ENCODE assay signal across 20 cellular contexts in the genomic region with DNA sequence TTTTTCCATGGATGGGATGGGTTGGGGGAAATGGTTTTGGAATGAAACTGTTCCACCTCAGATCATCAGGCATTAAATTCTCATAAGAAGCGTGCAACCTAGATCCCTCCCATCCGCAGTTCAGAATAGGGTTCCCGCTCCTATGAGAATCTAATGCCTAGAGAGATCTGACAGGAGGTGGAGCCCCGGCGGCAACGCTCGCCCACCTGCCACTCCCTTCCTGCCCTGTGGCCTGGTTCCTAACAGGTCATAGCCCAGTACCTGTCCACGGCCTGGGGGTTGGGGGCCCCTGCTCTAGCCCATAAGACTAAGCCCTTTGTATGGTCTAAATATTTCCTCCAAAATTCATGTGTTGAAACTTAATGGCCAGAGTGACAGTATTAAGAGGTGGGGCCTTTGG.
DNase-seq lines count a peak whose midpoint lies in the region; ATAC-seq, FAIRE-seq and TF ChIP-seq lines count a peak whose summit lies in the region.
"Had no signal": no experiment of that assay in that cellular context is flagged by ENCODE, and none has a peak within 500 bp of the region (broad histone marks: within the 10 kb centered on the region; RNA-seq: fewer than 3 reads in every experiment).

No MANE protein-coding gene starts in this region.

- H4K8ac ChIP-seq in neuronal stem cell (ENCODE audit: low read depth, low read length), result no peak overlapping the region

- H3K9ac ChIP-seq in HepG2 (ENCODE audit: insufficient read depth, low read depth, low read length) (no peak overlapping the region), neuronal stem cell (ENCODE audit: low read depth, low read length, poor library complexity) (no peak overlapping the region)
- H3K9ac ChIP-seq: BLaER1 had no signal

- TF ChIP-seq RAD21 in HepG2 (CRISPR knock-in tag; IDR thresholded peaks at IDR 0.05), result no peak

- H2AFZ ChIP-seq in GM23338 (no peak overlapping the region), HepG2 (ENCODE audit: low read length) (no peak overlapping the region), neuronal stem cell (ENCODE audit: low read length) (peak overlapping the region; percentile 32)

- H4K91ac ChIP-seq in neuronal stem cell (ENCODE audit: low read depth, low read length, poor library complexity), result no peak overlapping the region

- no peak overlapping the region for H3K14ac ChIP-seq in neuronal stem cell (ENCODE audit: low read length)

- H3K27ac ChIP-seq in GM23338 (ENCODE audit: low read depth), result no peak overlapping the region
- H3K27ac ChIP-seq in Panc1 (ENCODE audit: low read length), result peak overlapping the region; percentile 51; the same call in 1 of the 2 replicates
- no peak overlapping the region for H3K27ac ChIP-seq in HepG2 (ENCODE audit: extremely low read length, insufficient read depth, low read length)
- H3K27ac ChIP-seq in neuronal stem cell (replicated peaks; ENCODE audit: low read length), result no peak overlapping the region
- H3K27ac ChIP-seq: BLaER1 had no signal

- H3K9me3 ChIP-seq in Panc1 (ENCODE audit: control insufficient read depth, insufficient read depth, low read depth, low read length) (no peaks in the 10 kb centered on the region), HepG2 (ENCODE audit: low read length) (no peaks in the 10 kb centered on the region), neuronal stem cell (replicated peaks in 1 of 2; ENCODE audit: control insufficient read depth in 2 of 2, insufficient read depth in 1 of 2, low read depth in 1 of 2, low read length in 2 of 2) (peaks cover 0 to under 1% of the 10 kb centered on the region in 2 donors)
- H3K9me3 ChIP-seq: BLaER1 had no signal

- H3K79me2 ChIP-seq in GM23338 (replicated peaks; ENCODE audit: insufficient read depth), result no peaks in the 10 kb centered on the region
- no peaks in the 10 kb centered on the region for H3K79me2 ChIP-seq in HepG2 (ENCODE audit: insufficient read depth, low read length)

- no peak for TF ChIP-seq EP300 in HepG2 (IDR thresholded peaks at IDR 0.05; ENCODE audit: low read depth in 2 of 2, low read length in 2 of 2)
- TF ChIP-seq EP300 in HepG2 (CRISPR knock-in tag; IDR thresholded peaks at IDR 0.05; ENCODE audit: borderline replicate concordance), result no peak

- ATAC-seq in GM23338 (peak; percentile 64), Panc1 (no peak), HepG2 (peak; percentile 62), GM21737 (IDR thresholded peaks at IDR 0.05; ENCODE audit: unreplicated experiment) (no peak)
- ATAC-seq: HCT116 had no signal

- no peak overlapping the region for H3K4me3 Mint-ChIP-seq in GM23338
- no peak overlapping the region for H3K4me3 Mint-ChIP-seq in MCF 10A (ENCODE audit: unreplicated experiment)
- H3K4me3 Mint-ChIP-seq: CD14-positive monocyte; CD4-positive, alpha-beta memory T cell; IgD-negative memory B cell had no signal

- H3K79me1 ChIP-seq in neuronal stem cell (ENCODE audit: low read depth, low read length), result no peaks in the 10 kb centered on the region

- no peak for TF ChIP-seq CTCF in GM23338 (conservative IDR thresholded peaks at IDR 0.05; ENCODE audit: low read depth in 2 of 2)
- TF ChIP-seq CTCF in Panc1 (IDR thresholded peaks at IDR 0.05), result no peak
- TF ChIP-seq CTCF in HepG2 (CRISPR knock-in tag; IDR thresholded peaks at IDR 0.05), result no peak
- TF ChIP-seq CTCF in MCF 10A (IDR thresholded peaks at IDR 0.05; ENCODE audit: unreplicated experiment), result no peak

- H3K27me3 Mint-ChIP-seq in GM23338 (ENCODE audit: insufficient read depth, low read depth, poor library complexity) (no peaks in the 10 kb centered on the region), MCF 10A (ENCODE audit: insufficient read depth, unreplicated experiment) (no peaks in the 10 kb centered on the region)

- H3K4me1 Mint-ChIP-seq in GM23338, result peaks cover 11% of the 10 kb centered on the region
- H3K4me1 Mint-ChIP-seq in MCF 10A (ENCODE audit: insufficient read depth, unreplicated experiment), result no peaks in the 10 kb centered on the region
- H3K4me1 Mint-ChIP-seq: CD14-positive monocyte; CD4-positive, alpha-beta memory T cell; IgD-negative memory B cell had no signal

- H3K9me3 Mint-ChIP-seq in GM23338, result no peaks in the 10 kb centered on the region; the same call in 2 of the 3 replicates
- H3K9me3 Mint-ChIP-seq in MCF 10A (ENCODE audit: unreplicated experiment), result no peaks in the 10 kb centered on the region

- intact Hi-C loops in Panc1 (cut with micrococcal nuclease; ENCODE audit: unreplicated experiment) (no loop called here), HepG2 (cut with micrococcal nuclease; ENCODE audit: unreplicated experiment) (loop anchor here (1.0 to 10.0 kb wide), 2 partner anchors 33 to 80 kb away; no protein-coding TSS in a partner anchor), MCF 10A (cut with micrococcal nuclease) (no loop called here)

- BruUV-seq in Panc1 (replicated peaks; lab: Mats Ljungman, UMichigan) (no TSS peak), HepG2 (replicated peaks; lab: Mats Ljungman, UMichigan) (no TSS peak), MCF 10A (replicated peaks; lab: Mats Ljungman, UMichigan) (no TSS peak)

- 36% methylated on average over 8 of the region's 8 CpGs for WGBS in HepG2 (ENCODE audit: low lambda C conversion rate)
- WGBS in neuronal stem cell (ENCODE audit: extremely low coverage in 2 of 2, insufficient read length in 2 of 2, insufficient replicate concordance in 1 of 2), 2 donors, result no CpG with 5 or more reads among the region's 8 CpGs

- H2AK5ac ChIP-seq in neuronal stem cell (ENCODE audit: low read depth, low read length), result peak overlapping the region; percentile 7

- H4K20me1 ChIP-seq in GM23338 (replicated peaks; ENCODE audit: insufficient read depth) (no peaks in the 10 kb centered on the region), HepG2 (ENCODE audit: insufficient read depth, low read length) (no peaks in the 10 kb centered on the region)
- H4K20me1 ChIP-seq: BLaER1 had no signal

- FAIRE-seq in HepG2 (lab: Jason Lieb, UNC) (no peak), GM19239 (lab: Jason Lieb, UNC) (no peak)

- H3K23ac ChIP-seq in neuronal stem cell (ENCODE audit: low read depth, low read length, poor library complexity), result no peak overlapping the region

- no peak overlapping the region for H2BK120ac ChIP-seq in neuronal stem cell (ENCODE audit: low read depth, low read length)

- H3K4me3 ChIP-seq in GM23338, result no peak overlapping the region
- no peak overlapping the region for H3K4me3 ChIP-seq in Panc1 (ENCODE audit: low read depth in 2 of 2, low read length in 2 of 2)
- no peak overlapping the region for H3K4me3 ChIP-seq in HepG2 (replicated peaks in 1 of 3; ENCODE audit: insufficient read depth in 1 of 3, low read depth in 2 of 3, low read length in 3 of 3)
- H3K4me3 ChIP-seq in neuronal stem cell (ENCODE audit: low read length in 2 of 2), result no peak overlapping the region
- H3K4me3 ChIP-seq: BLaER1 had no signal

- no peaks in the 10 kb centered on the region for H3K9me2 ChIP-seq in GM23338 (ENCODE audit: insufficient read depth)

- CTCF ChIA-PET in Panc1 (lab: Charles Lee), result interaction anchor here (1.0 kb wide), 1 partner anchor 194 kb away, joined by 4 read pairs; no protein-coding TSS in a partner anchor
- CTCF ChIA-PET in HepG2 (lab: Yijun Ruan, JAX; ENCODE audit: low intra/inter-chr PET ratio, low total read pairs), result no interaction called here
- CTCF ChIA-PET in MCF 10A (lab: Yijun Ruan, JAX), result interaction anchor here (1.1 kb wide), 1 partner anchor 91 kb away, joined by 4 read pairs; no protein-coding TSS in a partner anchor

- no peak for TF ChIP-seq POLR2A in HepG2 (IDR thresholded peaks at IDR 0.05; ENCODE audit: insufficient read depth in 1 of 2, low read depth in 2 of 2, low read length in 2 of 2)

- H2BK15ac ChIP-seq in neuronal stem cell (ENCODE audit: low read length), result no peak overlapping the region

- H3F3A ChIP-seq in GM23338 (replicated peaks; ENCODE audit: low read depth), result no peaks in the 10 kb centered on the region

- no peak overlapping the region for H2BK5ac ChIP-seq in neuronal stem cell (ENCODE audit: low read length)

- H3K27ac Mint-ChIP-seq in GM23338 (no peak overlapping the region), MCF 10A (ENCODE audit: low read depth, unreplicated experiment) (no peak overlapping the region)
- H3K27ac Mint-ChIP-seq: CD14-positive monocyte; CD4-positive, alpha-beta memory T cell; IgD-negative memory B cell had no signal

- H3K4me2 ChIP-seq in GM23338, result no peak overlapping the region
- H3K4me2 ChIP-seq in HepG2 (ENCODE audit: low read depth, low read length), result no peak overlapping the region
- H3K4me2 ChIP-seq in neuronal stem cell (ENCODE audit: insufficient read depth, low read length, poor library complexity, severe bottlenecking), result no peak overlapping the region
- H3K4me2 ChIP-seq: BLaER1 had no signal

- in situ Hi-C loops in Panc1 (cut with HindIII; ENCODE audit: low pct_unique_long_range_greater_than_20kb, low sequenced_read_pairs), result no loop called here
- in situ Hi-C loops in HepG2 (cut with HindIII; ENCODE audit: extremely low pct_ligation_motif_present, low pct_unique_long_range_greater_than_20kb), result no loop called here

- H3K4me1 ChIP-seq in GM23338 (ENCODE audit: insufficient read depth) (peaks cover 14% of the 10 kb centered on the region), Panc1 (ENCODE audit: control insufficient read depth, insufficient read depth, low read length) (peaks cover 5% of the 10 kb centered on the region), HepG2 (ENCODE audit: insufficient read depth, low read length) (peaks cover 15% of the 10 kb centered on the region), neuronal stem cell (ENCODE audit: control insufficient read depth in 2 of 2, insufficient read depth in 1 of 2, low read depth in 1 of 2, low read length in 2 of 2) (peaks cover 5 to 8% of the 10 kb centered on the region in 2 donors)
- H3K4me1 ChIP-seq: BLaER1 had no signal

- H3K36me3 ChIP-seq in GM23338 (ENCODE audit: insufficient read depth) (no peaks in the 10 kb centered on the region), Panc1 (ENCODE audit: control insufficient read depth, insufficient read depth, low read length) (no peaks in the 10 kb centered on the region), HepG2 (replicated peaks in 1 of 2; ENCODE audit: control insufficient read depth in 1 of 2, insufficient read depth in 2 of 2, low read length in 2 of 2) (no peaks in the 10 kb centered on the region), neuronal stem cell (replicated peaks in 1 of 2; ENCODE audit: control insufficient read depth in 2 of 2, insufficient read depth in 2 of 2, low read length in 2 of 2) (no peaks in the 10 kb centered on the region)
- H3K36me3 ChIP-seq: BLaER1 had no signal

- no peaks in the 10 kb centered on the region for H3K36me3 Mint-ChIP-seq in GM23338 (ENCODE audit: low read depth)
- H3K36me3 Mint-ChIP-seq in MCF 10A (ENCODE audit: insufficient read depth, unreplicated experiment), result no peaks in the 10 kb centered on the region
- H3K36me3 Mint-ChIP-seq: CD14-positive monocyte; CD4-positive, alpha-beta memory T cell; IgD-negative memory B cell had no signal

- POLR2A ChIA-PET in Panc1 (lab: Charles Lee) (no interaction called here), HepG2 (lab: Yijun Ruan, JAX) (no interaction called here), MCF 10A (lab: Yijun Ruan, JAX) (interaction anchor here (1.3 kb wide), 1 partner anchor 15 kb away, joined by 4 read pairs; no protein-coding TSS in a partner anchor)

- no peak overlapping the region for H3K18ac ChIP-seq in neuronal stem cell (ENCODE audit: low read length)

- H2BK12ac ChIP-seq in neuronal stem cell (ENCODE audit: low read length), result no peak overlapping the region

- H3K27me3 ChIP-seq in GM23338 (ENCODE audit: insufficient read depth), result no peaks in the 10 kb centered on the region
- no peaks in the 10 kb centered on the region for H3K27me3 ChIP-seq in Panc1 (ENCODE audit: control insufficient read depth, insufficient read depth, low read length)
- 0 out of 5 replicates have a peak, but pooled peaks cover 0 to 3% of the 10 kb centered on the region in 2 experiments for H3K27me3 ChIP-seq in HepG2 (ENCODE audit: control insufficient read depth in 1 of 2, insufficient read depth in 2 of 2, low read length in 2 of 2)
- H3K27me3 ChIP-seq in neuronal stem cell (ENCODE audit: control insufficient read depth in 3 of 3, insufficient read depth in 3 of 3, low read depth in 1 of 3, low read length in 3 of 3), result no peaks in the 10 kb centered on the region
- H3K27me3 ChIP-seq: BLaER1 had no signal

- no peak overlapping the region for H3K4ac ChIP-seq in neuronal stem cell (ENCODE audit: low read length)

- DNase-seq in GM23338 (ENCODE audit: low spot score) (no peak), Panc1 (ENCODE audit: low read depth, low spot score) (no peak), HepG2 (ENCODE audit: low spot score) (no peak), neuronal stem cell (ENCODE audit: low spot score) (no peak), GM19239 (ENCODE audit: insufficient read length, low spot score) (no peak), MCF 10A (ENCODE audit: unreplicated experiment) (no peak), SIG-M5 (lab: John Stamatoyannopoulos, UW) (no peak)
- DNase-seq: 8988T; CD4-positive, alpha-beta memory T cell; DMS153; DMS79; GF-D8; GOT3; H7; KBM-7 had no signal

Comparison
In these comparisons a context has a peak if more than half of its experiments do, and no peak if none do; other contexts are left out.
1. ATAC-seq: peak in GM23338 (single experiment) and HepG2 (single experiment); none in Panc1 (single experiment) and GM21737 (single experiment).